Comparison of ENCODE assay signal across 9 cellular contexts in genomic region chr4:48832571-48832970, GRCh38. TPM values are rescaled to one million over a fixed set of nuclear protein-coding genes. Genes with fewer than 3 reads are reported as not detected.
DNase-seq lines count a peak whose midpoint lies in the region; ATAC-seq, FAIRE-seq and TF ChIP-seq lines count a peak whose summit lies in the region.
"Had no signal": no experiment of that assay in that cellular context is flagged by ENCODE, and none has a peak within 500 bp of the region (broad histone marks: within the 10 kb centered on the region; RNA-seq: fewer than 3 reads in every experiment).

No MANE protein-coding gene starts in this region.

- H3K27ac ChIP-seq in A549 (0 out of 6 replicates have a peak overlapping the region, but pooled peaks of 1 of the 2 experiments have one; percentile 29), GM23338 (ENCODE audit: low read depth) (peak overlapping the region; percentile 100; the same call in 1 of the 2 replicates), iPS-20b (ENCODE audit: low read length) (no peak overlapping the region), gastroesophageal sphincter (no peak overlapping the region)

- ATAC-seq in A549 (no peak), GM23338 (no peak), GM18873 (IDR thresholded peaks at IDR 0.05; ENCODE audit: low FRiP score, unreplicated experiment) (no peak), gastroesophageal sphincter (no peak)

- H3K9me3 ChIP-seq in A549 (no peaks in the 10 kb centered on the region), iPS-20b (ENCODE audit: insufficient read depth, low read depth, low read length) (no peaks in the 10 kb centered on the region), gastroesophageal sphincter (no peaks in the 10 kb centered on the region)

- peaks cover 6% of the 10 kb centered on the region for H3K27me3 Mint-ChIP-seq in GM23338 (ENCODE audit: insufficient read depth, low read depth, poor library complexity)
- H3K27me3 Mint-ChIP-seq in activated T-helper 1 cell treated with anti-CD3 and anti-CD28 coated beads, Interleukin-12 subunit alpha, Interleukin-12 subunit beta, Interleukin-2, Interleukin-4 antibody, amounts not matched to agents 30 ng/mL and 10 ng/mL and 1 ng/mL, durations not matched to agents 14 hours and 24 hours and 36 hours (ENCODE audit: insufficient read depth), result peaks cover 2% of the 10 kb centered on the region

- H3K27me3 ChIP-seq in GM23338 (ENCODE audit: insufficient read depth) (no peaks in the 10 kb centered on the region), iPS-20b (ENCODE audit: insufficient read depth, low read length) (no peaks in the 10 kb centered on the region), gastroesophageal sphincter (no peaks in the 10 kb centered on the region)

- H3K4me1 ChIP-seq in A549 (peaks cover 11% of the 10 kb centered on the region; the same call in 2 of the 3 replicates), GM23338 (ENCODE audit: insufficient read depth) (0 out of 2 replicates have a peak, but pooled peaks cover 3% of the 10 kb centered on the region), iPS-20b (ENCODE audit: insufficient read depth, low read length) (peaks cover 10% of the 10 kb centered on the region; the same call in 1 of the 2 replicates), gastroesophageal sphincter (peaks cover 0 to 18% (median 5%) of the 10 kb centered on the region in 3 donors)

- no peak for TF ChIP-seq RAD21 in A549 (conservative IDR thresholded peaks at IDR 0.05 in 1 of 2, IDR thresholded peaks at IDR 0.05 in 1 of 2)

- H3K9me3 Mint-ChIP-seq in GM23338, result peaks cover 6% of the 10 kb centered on the region; the same call in 2 of the 3 replicates
- H3K9me3 Mint-ChIP-seq in activated T-helper 1 cell treated with anti-CD3 and anti-CD28 coated beads, Interleukin-12 subunit alpha, Interleukin-12 subunit beta, Interleukin-2, Interleukin-4 antibody, amounts not matched to agents 30 ng/mL and 10 ng/mL and 1 ng/mL, durations not matched to agents 14 hours and 24 hours and 36 hours, result no peaks in the 10 kb centered on the region

- TF ChIP-seq CTCF in A549 (IDR thresholded peaks at IDR 0.05), result no peak
- no peak for TF ChIP-seq CTCF in GM23338 (conservative IDR thresholded peaks at IDR 0.05; ENCODE audit: low read depth in 2 of 2)
- TF ChIP-seq CTCF in gastroesophageal sphincter (IDR thresholded peaks at IDR 0.05), result no peak

- CTCF ChIA-PET in A549 (lab: Yijun Ruan, JAX), result no interaction called here

- no peaks in the 10 kb centered on the region; the same call in 1 of the 2 replicates for H3F3A ChIP-seq in GM23338 (replicated peaks; ENCODE audit: low read depth)

- 89% methylated on average over 5 of the region's 5 CpGs for WGBS in A549 (ENCODE audit: missing lambda C conversion rate)
- WGBS in gastroesophageal sphincter (ENCODE audit: low coverage in 1 of 2), 2 donors, result 77 to 90% methylated on average over 5 of the region's 5 CpGs

- H3K4me2 ChIP-seq in A549, result peak overlapping the region; percentile 67
- H3K4me2 ChIP-seq in GM23338, result peak overlapping the region; percentile 79

- intact Hi-C loops in activated T-helper 1 cell treated with anti-CD3 and anti-CD28 coated beads, Interleukin-12 subunit alpha, Interleukin-12 subunit beta, Interleukin-2, Interleukin-4 antibody, amounts not matched to agents 30 ng/mL and 10 ng/mL and 1 ng/mL, durations not matched to agents 14 hours and 24 hours and 36 hours (cut with micrococcal nuclease), result loop anchor here (2.0 to 5.0 kb wide), 5 partner anchors 26 to 1370 kb away; partner anchors contain the start of genes COMMD8 and NFXL1

- peaks cover 57% of the 10 kb centered on the region for H3K36me3 Mint-ChIP-seq in GM23338 (ENCODE audit: low read depth)
- H3K36me3 Mint-ChIP-seq in activated T-helper 1 cell treated with anti-CD3 and anti-CD28 coated beads, Interleukin-12 subunit alpha, Interleukin-12 subunit beta, Interleukin-2, Interleukin-4 antibody, amounts not matched to agents 30 ng/mL and 10 ng/mL and 1 ng/mL, durations not matched to agents 14 hours and 24 hours and 36 hours (ENCODE audit: low read depth), result peaks cover 26% of the 10 kb centered on the region

- DNase-seq in A549 (ENCODE audit: low read depth in 1 of 2, low spot score in 1 of 2) (no peak), GM23338 (ENCODE audit: low spot score) (no peak), SKM-1 (lab: John Stamatoyannopoulos, UW; ENCODE audit: unreplicated experiment) (no peak), NCI-H510A treated with DMSO at 0.1 percent for 48 hours (lab: John Stamatoyannopoulos, UW) (no peak)
- DNase-seq in activated T-helper 1 cell treated with anti-CD3 and anti-CD28 coated beads, Interleukin-12 subunit alpha, Interleukin-12 subunit beta, Interleukin-2, Interleukin-4 antibody, amounts not matched to agents 30 ng/mL and 10 ng/mL and 1 ng/mL, durations not matched to agents 14 hours and 24 hours and 36 hours (ENCODE audit: low spot score), result no peak
- DNase-seq: NCI-H82 had no signal

- FAIRE-seq in A549 (lab: Jason Lieb, UNC), result no peak

- TF ChIP-seq EP300 in A549 (IDR thresholded peaks at IDR 0.05) (no peak), gastroesophageal sphincter (IDR thresholded peaks at IDR 0.05) (no peak)

- peak overlapping the region; percentile 99; the same call in 1 of the 2 replicates for H3K9ac ChIP-seq in iPS-20b (ENCODE audit: low read depth, low read length)

- peaks cover 36% of the 10 kb centered on the region for H3K36me3 ChIP-seq in GM23338 (ENCODE audit: insufficient read depth)
- H3K36me3 ChIP-seq in iPS-20b (ENCODE audit: insufficient read depth, low read depth, low read length), result peaks cover 53% of the 10 kb centered on the region
- peaks cover 0 to 39% of the 10 kb centered on the region in 2 donors for H3K36me3 ChIP-seq in gastroesophageal sphincter

- peak overlapping the region; percentile 100 for H3K4me3 Mint-ChIP-seq in GM23338
- H3K4me3 Mint-ChIP-seq in activated T-helper 1 cell treated with anti-CD3 and anti-CD28 coated beads, Interleukin-12 subunit alpha, Interleukin-12 subunit beta, Interleukin-2, Interleukin-4 antibody, amounts not matched to agents 30 ng/mL and 10 ng/mL and 1 ng/mL, durations not matched to agents 14 hours and 24 hours and 36 hours, result peak overlapping the region; percentile 99

- H2AFZ ChIP-seq in GM23338, result no peak overlapping the region

- 0 out of 2 replicates have a peak, but pooled peaks cover 2% of the 10 kb centered on the region for H4K20me1 ChIP-seq in GM23338 (replicated peaks; ENCODE audit: insufficient read depth)

- H3K79me2 ChIP-seq in GM23338 (replicated peaks; ENCODE audit: insufficient read depth), result peaks cover 65% of the 10 kb centered on the region

- H3K4me3 ChIP-seq in A549 (peak overlapping the region; percentile 78; the same call in 2 of the 3 replicates), GM23338 (peak overlapping the region; percentile 95), iPS-20b (ENCODE audit: low read length) (peak overlapping the region; percentile 89), gastroesophageal sphincter (no peak overlapping the region)

- POLR2A ChIA-PET in A549 (lab: Yijun Ruan, JAX), result no interaction called here

- H3K9me2 ChIP-seq in GM23338 (ENCODE audit: insufficient read depth), result no peaks in the 10 kb centered on the region

- peaks cover 17% of the 10 kb centered on the region for H3K4me1 Mint-ChIP-seq in GM23338
- peaks cover 31% of the 10 kb centered on the region for H3K4me1 Mint-ChIP-seq in activated T-helper 1 cell treated with anti-CD3 and anti-CD28 coated beads, Interleukin-12 subunit alpha, Interleukin-12 subunit beta, Interleukin-2, Interleukin-4 antibody, amounts not matched to agents 30 ng/mL and 10 ng/mL and 1 ng/mL, durations not matched to agents 14 hours and 24 hours and 36 hours (ENCODE audit: low read depth)

- peak overlapping the region; percentile 82; the same call in 1 of the 2 replicates for H3K27ac Mint-ChIP-seq in GM23338
- H3K27ac Mint-ChIP-seq in activated T-helper 1 cell treated with anti-CD3 and anti-CD28 coated beads, Interleukin-12 subunit alpha, Interleukin-12 subunit beta, Interleukin-2, Interleukin-4 antibody, amounts not matched to agents 30 ng/mL and 10 ng/mL and 1 ng/mL, durations not matched to agents 14 hours and 24 hours and 36 hours, result peak overlapping the region; percentile 68

- TF ChIP-seq POLR2A in A549 (IDR thresholded peaks at IDR 0.05; ENCODE audit: low read length) (no peak), gastroesophageal sphincter (IDR thresholded peaks at IDR 0.05) (no peak)

TF ChIP-seq in A549, 52 proteins besides CTCF, POLR2A, EP300 and RAD21 (continues in another document):
- TF ChIP-seq EHMT2 (IDR thresholded peaks at IDR 0.05; ENCODE audit: low read depth), result no peak
- no peak for TF ChIP-seq EHF (CRISPR knock-in tag; IDR thresholded peaks at IDR 0.05)
- no peak for TF ChIP-seq SREBF2 (IDR thresholded peaks at IDR 0.05)

TF ChIP-seq in GM23338, 12 proteins besides CTCF, POLR2A, EP300 and RAD21 (continues in another document):
- no peak for TF ChIP-seq CREB1 (CRISPR knock-in tag; IDR thresholded peaks at IDR 0.05; ENCODE audit: low read depth)
- TF ChIP-seq EZH2 (IDR thresholded peaks at IDR 0.05; ENCODE audit: low read depth, unreplicated experiment), result no peak

RNA-seq across cellular contexts. Expression of gene OCIAD1, which starts 1.7 kb away (rescaled TPM):
- polyA plus RNA-seq in A549 (2011; rRNA removed), result 155 and 210 TPM in 2 replicates
- 62.0 and 65.9 TPM in 2 replicates for polyA plus RNA-seq in A549 (2012; cell fraction: cytosol; rRNA removed)
- polyA plus RNA-seq in A549 (2012; cell fraction: nucleus; rRNA removed), result 44.3 and 61.5 TPM in 2 replicates
- polyA plus RNA-seq in A549 (2017; fragmentation: RNase III; extraction: RNeasy Plus Mini Kit Qiagen cat#74134 plus additional on column Dnase treatment), result 143 to 163 TPM (median 156 TPM) in 3 replicates
- polyA minus RNA-seq in A549 (2011; rRNA and poly(A)+ RNA removed), result 38.7 and 59.5 TPM in 2 replicates
- 125 and 168 TPM in 2 replicates for total RNA-seq in GM23338 (2014; rRNA removed; shearing (Covaris generic))
- 166 and 190 TPM in 2 replicates for polyA plus RNA-seq in GM23338 (2016; fragmentation: Nextera tagmentation; extraction: Ambion mirVana)
- total RNA-seq in activated T-helper 1 cell treated with anti-CD3 and anti-CD28 coated beads, Interleukin-12 subunit alpha, Interleukin-12 subunit beta, Interleukin-2, Interleukin-4 antibody, amounts not matched to agents 30 ng/mL and 10 ng/mL and 1 ng/mL, durations not matched to agents 14 hours and 24 hours and 36 hours, result 120 and 122 TPM in 2 replicates
- total RNA-seq in gastroesophageal sphincter, result 100 to 1,000 TPM in 3 of 4 donors, 10 to 100 TPM in 1; 97.3 to 134 (median 116) TPM

RNA-seq across cellular contexts. Expression of gene FRYL, which starts 52.5 kb away (rescaled TPM):
- polyA plus RNA-seq in A549 (2011; rRNA removed) (18.6 and 21.1 TPM in 2 replicates), A549 (2017; fragmentation: RNase III; extraction: RNeasy Plus Mini Kit Qiagen cat#74134 plus additional on column Dnase treatment) (6.4 to 7.1 TPM (median 7.0 TPM) in 3 replicates), GM23338 (2016; fragmentation: Nextera tagmentation; extraction: Ambion mirVana) (24.7 and 30.7 TPM in 2 replicates)
- polyA plus RNA-seq in A549 (2012; cell fraction: cytosol; rRNA removed), result 2.2 and 3.1 TPM in 2 replicates
- 5.7 and 7.3 TPM in 2 replicates for polyA plus RNA-seq in A549 (2012; cell fraction: nucleus; rRNA removed)
- 36.2 and 38.4 TPM in 2 replicates for polyA minus RNA-seq in A549 (2011; rRNA and poly(A)+ RNA removed)
- total RNA-seq in GM23338 (2014; rRNA removed; shearing (Covaris generic)), result 44.6 and 53.3 TPM in 2 replicates
- total RNA-seq in activated T-helper 1 cell treated with anti-CD3 and anti-CD28 coated beads, Interleukin-12 subunit alpha, Interleukin-12 subunit beta, Interleukin-2, Interleukin-4 antibody, amounts not matched to agents 30 ng/mL and 10 ng/mL and 1 ng/mL, durations not matched to agents 14 hours and 24 hours and 36 hours, result 70.3 and 80.0 TPM in 2 replicates
- 10 to 100 TPM; 43.2 to 92.5 (median 62.1) TPM for total RNA-seq in gastroesophageal sphincter

Comparison
In these comparisons a context has a peak if more than half of its experiments do, and no peak if none do; other contexts are left out.
1. H3K4me3 ChIP-seq: peak in A549 (single experiment), GM23338 (single experiment) and iPS-20b (single experiment); none in gastroesophageal sphincter (0 of 2).